7 cellular contexts compared by ENCODE assay signal in genomic region chr6:15023018-15023417, GRCh38.
DNase-seq lines count a peak whose midpoint lies in the region; ATAC-seq and TF ChIP-seq lines count a peak whose summit lies in the region.
"Not testable (repeated sequence)": the region's sequence is repeated elsewhere in the genome, so short reads cannot be mapped to it uniquely, and the experiment has no call there.

No MANE protein-coding gene starts in this region.

- not testable (repeated sequence) for TF ChIP-seq CTCF in MM.1S (IDR thresholded peaks at IDR 0.05; ENCODE audit: low read length)

- H3K9me3 Mint-ChIP-seq in activated CD4-positive, alpha-beta T cell treated with anti-CD3 and anti-CD28 coated beads for 36 hours (ENCODE audit: low read depth); activated T-cell treated with anti-CD3 and anti-CD28 coated beads, Interleukin-2, amount 50 U/mL, for 4 hours; activated naive CD8-positive, alpha-beta T cell treated with anti-CD3 and anti-CD28 coated beads for 36 hours; natural killer cell treated with Interleukin-12 subunit alpha and Interleukin-12 subunit beta and Interleukin-15 and Interleukin-18, amount 100 ng/mL, for 72 hours: not testable (repeated sequence)

- H3K27ac Mint-ChIP-seq in activated CD4-positive, alpha-beta T cell treated with anti-CD3 and anti-CD28 coated beads for 36 hours: peak overlapping the region; percentile 89
- peak overlapping the region; percentile 83 for H3K27ac Mint-ChIP-seq in activated naive CD8-positive, alpha-beta T cell treated with anti-CD3 and anti-CD28 coated beads for 36 hours
- H3K27ac Mint-ChIP-seq in natural killer cell treated with Interleukin-12 subunit alpha and Interleukin-12 subunit beta and Interleukin-15 and Interleukin-18, amount 100 ng/mL, for 72 hours: peak overlapping the region; percentile 94 to 98

- H3K4me2 ChIP-seq in MM.1S (ENCODE audit: low read depth, low read length): peak overlapping the region; percentile 49; the same call in 1 of the 2 replicates

- not testable (repeated sequence) for H3K9me2 ChIP-seq in MM.1S (replicated peaks; ENCODE audit: insufficient read depth, low read length)

- H3K9ac ChIP-seq in MM.1S (ENCODE audit: low read length): peak overlapping the region; percentile 48

- CTCF ChIA-PET in activated CD4-positive, alpha-beta T cell treated with anti-CD3 and anti-CD28 coated beads for 36 hours (lab: Charles Lee): not testable (repeated sequence)

- H3K9me3 ChIP-seq in MM.1S (replicated peaks; ENCODE audit: insufficient read depth, low read length): not testable (repeated sequence)

- H3K36me3 ChIP-seq in MM.1S (replicated peaks; ENCODE audit: insufficient read depth, low read length): not testable (repeated sequence)

- not testable (repeated sequence) for H3K27me3 Mint-ChIP-seq in activated CD4-positive, alpha-beta T cell treated with anti-CD3 and anti-CD28 coated beads for 36 hours; activated T-cell treated with anti-CD3 and anti-CD28 coated beads, Interleukin-2, amount 50 U/mL, for 4 hours (ENCODE audit: low read depth); activated naive CD8-positive, alpha-beta T cell treated with anti-CD3 and anti-CD28 coated beads for 36 hours; natural killer cell treated with Interleukin-12 subunit alpha and Interleukin-12 subunit beta and Interleukin-15 and Interleukin-18, amount 100 ng/mL, for 72 hours

- DNase-seq in MM.1S; activated T-cell treated with anti-CD3 and anti-CD28 coated beads, Interleukin-2, amount 50 U/mL, for 4 hours; activated naive CD8-positive, alpha-beta T cell treated with anti-CD3 and anti-CD28 coated beads for 36 hours: not testable (repeated sequence)
- peak; percentile 42 for DNase-seq in activated CD4-positive, alpha-beta T cell treated with anti-CD3 and anti-CD28 coated beads for 36 hours
- peak; percentile 69 for DNase-seq in natural killer cell treated with Interleukin-12 subunit alpha and Interleukin-12 subunit beta and Interleukin-15 and Interleukin-18, amount 100 ng/mL, for 72 hours (ENCODE audit: low spot score)

- not testable (repeated sequence) for H3K27me3 ChIP-seq in MM.1S (replicated peaks; ENCODE audit: insufficient read depth, low read length)

- H3K27ac ChIP-seq in MM.1S (ENCODE audit: low read length): peak overlapping the region; percentile 89

- peak overlapping the region; percentile 91 for H2AFZ ChIP-seq in MM.1S (ENCODE audit: low read length)

- not testable (repeated sequence) for H4K20me1 ChIP-seq in MM.1S (ENCODE audit: insufficient read depth, low read length)

- H3K4me3 Mint-ChIP-seq in activated CD4-positive, alpha-beta T cell treated with anti-CD3 and anti-CD28 coated beads for 36 hours: peak overlapping the region; percentile 37
- H3K4me3 Mint-ChIP-seq in activated T-cell treated with anti-CD3 and anti-CD28 coated beads, Interleukin-2, amount 50 U/mL, for 4 hours: peak overlapping the region; percentile 40
- not testable (repeated sequence) for H3K4me3 Mint-ChIP-seq in activated naive CD8-positive, alpha-beta T cell treated with anti-CD3 and anti-CD28 coated beads for 36 hours
- H3K4me3 Mint-ChIP-seq in natural killer cell treated with Interleukin-12 subunit alpha and Interleukin-12 subunit beta and Interleukin-15 and Interleukin-18, amount 100 ng/mL, for 72 hours: peak overlapping the region; percentile 74

- not testable (repeated sequence) for H3K36me3 Mint-ChIP-seq in activated CD4-positive, alpha-beta T cell treated with anti-CD3 and anti-CD28 coated beads for 36 hours (ENCODE audit: low read depth); activated T-cell treated with anti-CD3 and anti-CD28 coated beads, Interleukin-2, amount 50 U/mL, for 4 hours (ENCODE audit: insufficient read depth); activated naive CD8-positive, alpha-beta T cell treated with anti-CD3 and anti-CD28 coated beads for 36 hours; natural killer cell treated with Interleukin-12 subunit alpha and Interleukin-12 subunit beta and Interleukin-15 and Interleukin-18, amount 100 ng/mL, for 72 hours

- H3K4me3 ChIP-seq in MM.1S (ENCODE audit: low read length): peak overlapping the region; percentile 34

- intact Hi-C loops in activated CD4-positive, alpha-beta T cell treated with anti-CD3 and anti-CD28 coated beads for 36 hours (cut with DNase I, micrococcal nuclease): loop anchor here (1.0 kb wide), 9 partner anchors 148 to 348 kb away; no protein-coding TSS in a partner anchor

- not testable (repeated sequence) for H3K4me1 ChIP-seq in MM.1S (ENCODE audit: low read length)

- ATAC-seq in GM19025 (IDR thresholded peaks at IDR 0.05; ENCODE audit: low read depth, unreplicated experiment): peak; percentile 25
- ATAC-seq in HG02852 (IDR thresholded peaks at IDR 0.05; ENCODE audit: unreplicated experiment): peak; percentile 39
- peak; percentile 48 for ATAC-seq in activated CD4-positive, alpha-beta T cell treated with anti-CD3 and anti-CD28 coated beads for 36 hours
- peak in 1 of 2 donors; percentile 15 for ATAC-seq in activated T-cell treated with anti-CD3 and anti-CD28 coated beads, Interleukin-2, amount 50 U/mL, for 4 hours
- ATAC-seq in natural killer cell treated with Interleukin-12 subunit alpha and Interleukin-12 subunit beta and Interleukin-15 and Interleukin-18, amount 100 ng/mL, for 72 hours: peak; percentile 66 to 72

- not testable (repeated sequence) for H3K79me2 ChIP-seq in MM.1S (ENCODE audit: low read length)

- POLR2A ChIA-PET in activated CD4-positive, alpha-beta T cell treated with anti-CD3 and anti-CD28 coated beads for 36 hours (lab: Charles Lee): interaction anchor here (0.5 to 1.0 kb wide), 2 partner anchors 268 to 279 kb away, joined by 4 to 6 read pairs; no protein-coding TSS in a partner anchor

- peaks cover 25% of the 10 kb centered on the region for H3K4me1 Mint-ChIP-seq in activated CD4-positive, alpha-beta T cell treated with anti-CD3 and anti-CD28 coated beads for 36 hours
- peaks cover 21% of the 10 kb centered on the region for H3K4me1 Mint-ChIP-seq in activated T-cell treated with anti-CD3 and anti-CD28 coated beads, Interleukin-2, amount 50 U/mL, for 4 hours (ENCODE audit: low read depth)
- peaks cover 24% of the 10 kb centered on the region for H3K4me1 Mint-ChIP-seq in activated naive CD8-positive, alpha-beta T cell treated with anti-CD3 and anti-CD28 coated beads for 36 hours
- peaks cover 42 to 45% of the 10 kb centered on the region in 2 donors for H3K4me1 Mint-ChIP-seq in natural killer cell treated with Interleukin-12 subunit alpha and Interleukin-12 subunit beta and Interleukin-15 and Interleukin-18, amount 100 ng/mL, for 72 hours (ENCODE audit: low read depth in 2 of 2)

- not testable (repeated sequence) for H3F3A ChIP-seq in MM.1S (ENCODE audit: insufficient read depth, low read length)
